8 cellular contexts compared by ENCODE assay signal in genomic region chr11:120511116-120511803, GRCh38. TPM values are rescaled to one million over a fixed set of nuclear protein-coding genes. Genes with fewer than 3 reads are reported as not detected.
DNase-seq lines count a peak whose midpoint lies in the region; ATAC-seq and TF ChIP-seq lines count a peak whose summit lies in the region.

Gene GRIK4 (plus strand): TSS chr11:120511748. CDS start chr11:120660319, 148,571 bp downstream.

- H3K4me1 Mint-ChIP-seq in CD4-positive, alpha-beta T cell (ENCODE audit: low read depth), result no peaks in the 10 kb centered on the region

- peaks cover 91% of the 10 kb centered on the region for H3K27me3 Mint-ChIP-seq in CD4-positive, alpha-beta T cell

- POLR2A ChIA-PET in CD4-positive, alpha-beta T cell (lab: Charles Lee), result no interaction called here

- H3K27ac Mint-ChIP-seq in CD4-positive, alpha-beta T cell, result no peak within 1 kb of the TSS

- H3K4me3 Mint-ChIP-seq in CD4-positive, alpha-beta T cell, result peak within 1 kb of the TSS; percentile 30

- no peaks in the 10 kb centered on the region for H3K9me3 ChIP-seq in CD4-positive, alpha-beta T cell (ENCODE audit: control insufficient read depth, low read length)

- no peaks in the 10 kb centered on the region for H3K9me3 Mint-ChIP-seq in CD4-positive, alpha-beta T cell

- H3K27me3 ChIP-seq in CD4-positive, alpha-beta T cell (ENCODE audit: control insufficient read depth, insufficient read depth, low read length), result peaks cover 57% of the 10 kb centered on the region

- peak; percentile 78 for TF ChIP-seq CTCF in CD4-positive, alpha-beta T cell (IDR thresholded peaks at IDR 0.05)

- peak; percentile 69 for ATAC-seq in CD4-positive, alpha-beta T cell (ENCODE audit: poor library complexity)
- ATAC-seq in GM19452 (IDR thresholded peaks at IDR 0.05; ENCODE audit: unreplicated experiment), result peak; percentile 79

- intact Hi-C loops in CD4-positive, alpha-beta T cell (cut with DNase I, micrococcal nuclease), result loop anchor here (2.0 to 5.0 kb wide), 5 partner anchors 179 to 684 kb away; no protein-coding TSS in a partner anchor

- DNase-seq in CD4-positive, alpha-beta T cell, result peak; percentile 36 to 77 (median 61)
- DNase-seq in HPDE6-E6E7 (ENCODE audit: extremely low spot score), result peak; percentile 82
- DNase-seq in NOMO-1 (lab: John Stamatoyannopoulos, UW; ENCODE audit: unreplicated experiment in 2 of 2), result peak; percentile 60 to 76
- peak; percentile 9 for DNase-seq in activated CD8-positive, alpha-beta memory T cell treated with anti-CD3 and anti-CD28 coated beads, Interleukin-2, amount 50 U/mL, for 1 hour (ENCODE audit: extremely low read depth)
- peak; percentile 93 for DNase-seq in epidermal melanocyte (ENCODE audit: insufficient read length, low spot score)
- DNase-seq in middle frontal gyrus (ENCODE audit: extremely low spot score, low spot score), result peak; percentile 78
- DNase-seq in stimulated activated CD8-positive, alpha-beta memory T cell treated with anti-CD3 and anti-CD28 coated beads, Interleukin-4, amount 100 ng/mL, for 1 hour (ENCODE audit: low read depth in 2 of 2, low spot score in 1 of 2), result peak; percentile 32 to 47

- CTCF ChIA-PET in CD4-positive, alpha-beta T cell (lab: Charles Lee), result no interaction called here

- H3K27ac ChIP-seq in CD4-positive, alpha-beta T cell (ENCODE audit: low read depth, low read length), result no peak within 1 kb of the TSS

- H3K36me3 Mint-ChIP-seq in CD4-positive, alpha-beta T cell (ENCODE audit: low read depth), result no peaks in the 10 kb centered on the region

RNA-seq across cellular contexts. Expression of gene GRIK4, which starts in this region (rescaled TPM):
- total RNA-seq in CD4-positive, alpha-beta T cell, result not detected

Comparison
In these comparisons a context has a peak if more than half of its experiments do, and no peak if none do; other contexts are left out.
1. Peak in DNase-seq and ATAC-seq in CD4-positive, alpha-beta T cell; RNA of the gene not detected or under 1 TPM.
2. DNase-seq: peak in every context shown above with its lines; median percentile 93 in epidermal melanocyte; 82 in HPDE6-E6E7; 78 in middle frontal gyrus; 68 in NOMO-1; 61 in CD4-positive, alpha-beta T cell; 40 in stimulated activated CD8-positive, alpha-beta memory T cell treated with anti-CD3 and anti-CD28 coated beads, Interleukin-4, amount 100 ng/mL, for 1 hour; 9 in activated CD8-positive, alpha-beta memory T cell treated with anti-CD3 and anti-CD28 coated beads, Interleukin-2, amount 50 U/mL, for 1 hour.